In the genomic region with DNA sequence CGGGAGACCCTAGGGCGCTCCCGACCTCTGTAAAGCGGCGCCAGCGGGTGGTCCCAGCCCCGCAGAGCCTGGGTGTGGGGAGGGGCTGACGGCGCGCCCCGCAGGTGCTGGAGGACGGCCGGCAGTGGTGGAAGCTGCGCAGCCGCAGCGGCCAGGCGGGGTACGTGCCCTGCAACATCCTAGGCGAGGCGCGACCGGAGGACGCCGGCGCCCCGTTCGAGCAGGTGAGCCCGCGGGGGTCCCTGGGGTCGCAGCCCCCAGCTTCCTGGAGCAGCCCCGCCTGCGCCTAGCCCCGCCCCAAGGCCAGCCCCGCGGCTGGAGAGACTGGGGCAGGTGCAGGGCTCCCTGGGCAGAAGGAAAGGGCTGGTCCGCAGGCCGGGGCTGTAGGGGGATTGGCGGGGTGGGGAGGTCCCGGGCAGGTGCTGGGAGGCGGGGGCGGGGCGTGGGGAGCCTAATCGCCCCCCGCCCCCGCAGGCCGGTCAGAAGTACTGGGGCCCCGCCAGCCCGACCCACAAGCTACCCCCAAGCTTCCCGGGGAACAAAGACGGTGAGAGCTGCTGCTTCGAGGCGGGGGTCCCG, we compare ENCODE assay signal across 9 cellular contexts. TPM values are rescaled to one million over a fixed set of nuclear protein-coding genes. Genes with fewer than 3 reads are reported as not detected.
DNase-seq lines count a peak whose midpoint lies in the region; ATAC-seq and TF ChIP-seq lines count a peak whose summit lies in the region.
"Had no signal": no experiment of that assay in that cellular context is flagged by ENCODE, and none has a peak within 500 bp of the region (broad histone marks: within the 10 kb centered on the region; RNA-seq: fewer than 3 reads in every experiment).

No MANE protein-coding gene starts in this region.

- H3K27ac ChIP-seq in heart left ventricle (peak overlapping the region in 1 of 12 donors; percentile 37), OCI-LY7 (ENCODE audit: low read depth, low read length, poor library complexity, severe bottlenecking) (no peak overlapping the region), tibial artery (peak overlapping the region in 1 of 2 donors; percentile 66)

- H3K4me1 ChIP-seq in heart left ventricle (peaks cover 0 to 45% (median 28%) of the 10 kb centered on the region in 12 donors), OCI-LY7 (ENCODE audit: insufficient read depth, low read length, poor library complexity, severe bottlenecking) (peaks cover 58% of the 10 kb centered on the region), tibial artery (peaks cover 0 to 59% (median 46%) of the 10 kb centered on the region in 4 donors)

- H3K4me2 ChIP-seq in OCI-LY7 (ENCODE audit: low read length), result peak overlapping the region; percentile 65

- no peak for TF ChIP-seq CTCF in heart left ventricle (IDR thresholded peaks at IDR 0.05)
- no peak for TF ChIP-seq CTCF in OCI-LY7 (conservative IDR thresholded peaks at IDR 0.05; ENCODE audit: low read length)
- no peak for TF ChIP-seq CTCF in tibial artery (IDR thresholded peaks at IDR 0.05)

- H3K9me3 ChIP-seq in heart left ventricle, result no peaks in the 10 kb centered on the region
- H3K9me3 ChIP-seq in OCI-LY7 (ENCODE audit: low read length), result no peaks in the 10 kb centered on the region
- H3K9me3 ChIP-seq in tibial artery, result no peaks in the 10 kb centered on the region
- H3K9me3 ChIP-seq: right lobe of liver had no signal

- no peak for TF ChIP-seq POLR2A in heart left ventricle (IDR thresholded peaks at IDR 0.05)

- no TSS peak for BruUV-seq in OCI-LY7 (replicated peaks; lab: Mats Ljungman, UMichigan)

- POLR2A ChIA-PET in OCI-LY7 (lab: Charles Lee), result interaction anchor here (0.6 to 2.7 kb wide), 5 partner anchors 14 to 184 kb away, joined by 3 to 7 read pairs (median 4); partner anchors contain the start of genes TALDO1 and TMEM80

- H3K36me3 ChIP-seq in heart left ventricle (no peaks in the 10 kb centered on the region), OCI-LY7 (ENCODE audit: insufficient read depth, low read length) (no peaks in the 10 kb centered on the region), tibial artery (peaks cover 0 to 36% (median 0%) of the 10 kb centered on the region in 3 donors)

- WGBS in heart left ventricle, 4 donors, result 2 to 10% (median 4%) methylated on average over 23 to 53 of the region's 53 CpGs

- DNase-seq in heart left ventricle (no peak), Right ventricle myocardium superior (no peak), OCI-LY7 (ENCODE audit: low spot score) (no peak), tibial artery (no peak), SKM-1 treated with dmso at 0.1 percent for 144 hours (lab: John Stamatoyannopoulos, UW; ENCODE audit: unreplicated experiment) (no peak)
- DNase-seq in stimulated activated naive CD4-positive, alpha-beta T cell treated with Interleukin-2 at 50 U/mL for 16 hours (lab: John Stamatoyannopoulos, UW), result no peak

- H3K4me3 ChIP-seq in heart left ventricle (peak overlapping the region in 8 of 12 donors; percentile 3 to 53 (median 36)), OCI-LY7 (ENCODE audit: low read depth, low read length, poor library complexity, severe bottlenecking) (peak overlapping the region; percentile 48), iPS-11a (ENCODE audit: low read depth, low read length) (peak overlapping the region; percentile 17), tibial artery (peak overlapping the region; percentile 21 to 24)
- H3K4me3 ChIP-seq: right lobe of liver had no signal

- CTCF ChIA-PET in OCI-LY7 (lab: Charles Lee; ENCODE audit: unreplicated experiment), result interaction anchor here (0.6 to 1.2 kb wide), 4 partner anchors 22 to 135 kb away, joined by 3 to 5 read pairs (median 3); partner anchors contain the start of genes DEAF1, TALDO1 and TMEM80

- intact Hi-C loops in heart left ventricle (cut with DNase I), result loop anchor here in 6 of 10 donors (2.0 to 10.0 kb wide), 5 partner anchors 61 to 173 kb away; no protein-coding TSS in a partner anchor
- intact Hi-C loops in Right ventricle myocardium superior (cut with DNase I), result loop anchor here (10.0 kb wide), 2 partner anchors 61 to 171 kb away; no protein-coding TSS in a partner anchor
- intact Hi-C loops in OCI-LY7 (cut with micrococcal nuclease; ENCODE audit: unreplicated experiment), result no loop called here
- intact Hi-C loops in tibial artery (cut with DNase I; ENCODE audit: low total_unique reads), result no loop called here

- no peaks in the 10 kb centered on the region for H3K9me2 ChIP-seq in OCI-LY7 (ENCODE audit: insufficient read depth, low read length)

- H2AFZ ChIP-seq in OCI-LY7 (ENCODE audit: low read length), result peak overlapping the region; percentile 26; the same call in 1 of the 2 replicates

- ATAC-seq in heart left ventricle, result no peak
- no peak for ATAC-seq in Right ventricle myocardium superior (ENCODE audit: poor library complexity)
- no peak for ATAC-seq in GM19023 (IDR thresholded peaks at IDR 0.05; ENCODE audit: unreplicated experiment)
- ATAC-seq: right lobe of liver had no signal

- peaks cover 36 to 81% (median 49%) of the 10 kb centered on the region in 9 donors for H3K27me3 ChIP-seq in heart left ventricle
- H3K27me3 ChIP-seq in tibial artery, result peaks cover 0 to 59% of the 10 kb centered on the region in 2 donors
- H3K27me3 ChIP-seq: right lobe of liver had no signal

- H3K79me2 ChIP-seq in OCI-LY7 (ENCODE audit: insufficient read depth, low read depth, low read length), result no peaks in the 10 kb centered on the region

- no peaks in the 10 kb centered on the region for H4K20me1 ChIP-seq in OCI-LY7 (ENCODE audit: insufficient read depth, low read length)

RNA-seq across cellular contexts. Expression of gene EPS8L2, which starts 19.7 kb away (rescaled TPM):
- total RNA-seq in heart left ventricle (10 to 100 TPM in 1 of 9 donors, 1 to 10 TPM in 7, under 1 TPM in 1; 0.72 to 15.5 (median 1.5) TPM), Right ventricle myocardium superior (3.2 TPM), OCI-LY7 (2022) (7.1 and 9.3 TPM in 2 replicates)
- 1 to 10 TPM; 1.5 to 2.6 TPM for polyA plus RNA-seq in heart left ventricle
- total RNA-seq in OCI-LY7 (2014; rRNA removed; shearing (Covaris generic)), result 3.8 and 4.8 TPM in 2 replicates

RNA-seq across cellular contexts. Expression of gene TALDO1, which starts 21.6 kb away (rescaled TPM):
- total RNA-seq in heart left ventricle, result 100 to 1,000 TPM in 5 of 9 donors, 10 to 100 TPM in 4; 80.5 to 145 (median 105) TPM
- 100 to 1,000 TPM in 1 of 2 donors, 10 to 100 TPM in 1; 66.9 to 123 TPM for polyA plus RNA-seq in heart left ventricle
- total RNA-seq in Right ventricle myocardium superior, result 90.1 TPM
- 209 and 226 TPM in 2 replicates for total RNA-seq in OCI-LY7 (2014; rRNA removed; shearing (Covaris generic))
- total RNA-seq in OCI-LY7 (2022), result 172 and 195 TPM in 2 replicates

RNA-seq across cellular contexts. Expression of gene TMEM80, which starts 30.1 kb away (rescaled TPM):
- total RNA-seq in heart left ventricle, result 10 to 100 TPM in 7 of 9 donors, 1 to 10 TPM in 2; 8.9 to 18.2 (median 15.0) TPM
- polyA plus RNA-seq in heart left ventricle, result 10 to 100 TPM in 1 of 2 donors, 1 to 10 TPM in 1; 8.0 to 14.9 TPM
- total RNA-seq in Right ventricle myocardium superior, result 9.1 TPM
- 52.8 and 56.8 TPM in 2 replicates for total RNA-seq in OCI-LY7 (2014; rRNA removed; shearing (Covaris generic))
- total RNA-seq in OCI-LY7 (2022), result 51.6 and 52.7 TPM in 2 replicates

RNA-seq across cellular contexts. Expression of gene DEAF1, which starts 30.7 kb away (rescaled TPM):
- total RNA-seq in heart left ventricle (10 to 100 TPM; 11.8 to 25.6 (median 15.1) TPM), Right ventricle myocardium superior (22.1 TPM), OCI-LY7 (2022) (63.0 and 66.2 TPM in 2 replicates)
- polyA plus RNA-seq in heart left ventricle, result 10 to 100 TPM; 14.3 to 17.8 TPM
- 35.6 and 42.7 TPM in 2 replicates for total RNA-seq in OCI-LY7 (2014; rRNA removed; shearing (Covaris generic))

RNA-seq across cellular contexts. Expression of gene GATD1, which starts 51.6 kb away (rescaled TPM):
- total RNA-seq in heart left ventricle, result 10 to 100 TPM; 13.4 to 30.8 (median 21.5) TPM
- 10 to 100 TPM; 20.4 to 20.5 TPM for polyA plus RNA-seq in heart left ventricle
- total RNA-seq in Right ventricle myocardium superior, result 17.4 TPM
- 73.3 and 109 TPM in 2 replicates for total RNA-seq in OCI-LY7 (2014; rRNA removed; shearing (Covaris generic))
- 117 and 141 TPM in 2 replicates for total RNA-seq in OCI-LY7 (2022)

Comparison
In these comparisons a context has a peak if more than half of its experiments do, and no peak if none do; other contexts are left out.
1. intact Hi-C loops: an anchor here in heart left ventricle (2.0 to 10.0 kb wide) and Right ventricle myocardium superior (10.0 kb wide); none called in OCI-LY7 and tibial artery.